17 cellular contexts compared by ENCODE assay signal in the genomic region with DNA sequence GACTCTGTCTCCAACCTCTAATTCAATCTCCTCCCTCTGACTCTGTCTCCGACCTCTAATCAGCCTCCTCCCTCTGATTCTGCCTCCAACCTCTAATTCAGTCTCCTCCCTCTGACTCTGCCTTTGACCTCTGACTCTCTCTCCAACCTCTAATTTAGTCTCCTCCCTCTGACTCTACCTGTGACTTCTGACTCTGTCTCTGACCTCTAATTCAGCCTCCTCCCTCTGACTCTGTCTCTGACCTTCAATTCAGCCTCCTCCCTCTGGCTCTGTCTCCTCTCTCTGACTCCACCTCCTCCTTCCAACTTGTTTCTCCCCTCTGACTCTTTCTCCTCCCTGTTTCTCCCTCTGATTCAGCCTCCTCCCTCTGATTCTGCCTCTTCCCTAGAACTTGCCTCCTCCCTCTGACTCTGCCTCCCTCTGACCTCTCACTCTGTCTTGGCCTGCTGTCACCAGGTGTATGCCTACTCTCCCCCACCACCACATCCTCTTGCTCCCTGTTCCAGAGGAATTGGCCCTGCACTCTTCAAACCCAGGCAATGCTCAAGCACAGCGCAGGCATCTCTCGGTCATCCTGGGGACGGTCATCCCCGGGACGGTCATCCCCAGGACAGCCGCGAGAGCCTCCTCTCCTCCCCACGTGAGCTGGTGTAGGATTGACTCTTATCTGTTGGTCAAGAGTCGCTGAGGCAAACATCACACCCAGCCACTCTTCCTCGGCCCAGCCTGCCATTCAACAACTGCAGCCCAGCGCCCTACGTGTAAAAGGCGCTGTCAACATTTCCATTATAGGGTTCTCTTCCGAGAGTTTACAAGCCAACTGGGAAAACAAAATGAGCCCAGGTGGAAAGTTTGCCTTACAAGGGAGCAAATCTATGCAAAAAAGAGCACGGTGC.
DNase-seq lines count a peak whose midpoint lies in the region; ATAC-seq and TF ChIP-seq lines count a peak whose summit lies in the region.
"Had no signal": no experiment of that assay in that cellular context is flagged by ENCODE, and none has a peak within 500 bp of the region (broad histone marks: within the 10 kb centered on the region; RNA-seq: fewer than 3 reads in every experiment).

No MANE protein-coding gene starts in this region.

- no peak overlapping the region for H3K4me3 ChIP-seq in mucosa of descending colon
- H3K4me3 ChIP-seq: lung, right atrium auricular region had no signal

- H3K4me1 Mint-ChIP-seq in activated T-cell treated with anti-CD3 and anti-CD28 coated beads, Interleukin-2, amount 50 U/mL, for 24 hours (ENCODE audit: low read depth) = peaks cover 22% of the 10 kb centered on the region
- peaks cover 33% of the 10 kb centered on the region for H3K4me1 Mint-ChIP-seq in WTC11
- H3K4me1 Mint-ChIP-seq: immature natural killer cell, neural crest cell had no signal

- DNase-seq in activated T-cell treated with anti-CD3 and anti-CD28 coated beads, Interleukin-2, amount 50 U/mL, for 24 hours = no peak
- no peak for DNase-seq in activated T-cell treated with anti-CD3 and anti-CD28 coated beads, Interleukin-2, amount 50 U/mL, for 1 hour
- DNase-seq in HEK293T (ENCODE audit: extremely low spot score) (no peak), WTC11 (ENCODE audit: low spot score) (no peak), mucosa of descending colon (peak in 2 of 3 donors; percentile 14 to 44), SIG-M5 treated with dmso at 0.1 percent for 504 hours (lab: John Stamatoyannopoulos, UW; ENCODE audit: unreplicated experiment) (no peak)
- DNase-seq: activated CD4-positive, alpha-beta T cell treated with anti-CD3 and anti-CD28 coated beads for 48 hours; DMS79 treated with DMSO at 0.1 percent for 48 hours; immature natural killer cell; NCI-H1694 treated with DMSO at 0.1 percent for 48 hours; NK-92 treated with Interleukin-12 subunit alpha and Interleukin-12 subunit beta, amount 100 ng/mL, for 24 hours; substantia nigra had no signal

- POLR2A ChIA-PET in HEK293T (lab: Yijun Ruan, JAX) = interaction anchor here (1.2 kb wide), 1 partner anchor 57 kb away, joined by 4 read pairs; no protein-coding TSS in a partner anchor
- POLR2A ChIA-PET in WTC11 (lab: Charles Lee) = interaction anchor here (1.1 kb wide), 1 partner anchor 252 kb away, joined by 3 read pairs; no protein-coding TSS in a partner anchor

- ATAC-seq in WTC11 = no peak; the same call in 1 of the 2 replicates
- ATAC-seq in mucosa of descending colon = peak; percentile 67
- no peak for ATAC-seq in HG02759 (IDR thresholded peaks at IDR 0.05; ENCODE audit: unreplicated experiment)
- no peak for ATAC-seq in HG02571 (IDR thresholded peaks at IDR 0.05; ENCODE audit: unreplicated experiment)

- H3K36me3 Mint-ChIP-seq in activated T-cell treated with anti-CD3 and anti-CD28 coated beads, Interleukin-2, amount 50 U/mL, for 24 hours (ENCODE audit: low read depth) = no peaks in the 10 kb centered on the region
- H3K36me3 Mint-ChIP-seq in WTC11 = no peaks in the 10 kb centered on the region
- H3K36me3 Mint-ChIP-seq: immature natural killer cell had no signal

- peaks cover 56% of the 10 kb centered on the region for H3K27me3 Mint-ChIP-seq in activated T-cell treated with anti-CD3 and anti-CD28 coated beads, Interleukin-2, amount 50 U/mL, for 24 hours
- H3K27me3 Mint-ChIP-seq in WTC11 (ENCODE audit: low read depth) = no peaks in the 10 kb centered on the region; the same call in 1 of the 2 replicates

- intact Hi-C loops in mucosa of descending colon (cut with DNase I, micrococcal nuclease) = no loop called here

- no peak for TF ChIP-seq CTCF in WTC11 (IDR thresholded peaks at IDR 0.05)
- TF ChIP-seq CTCF in mucosa of descending colon (IDR thresholded peaks at IDR 0.05) = no peak

- peaks cover 3% of the 10 kb centered on the region for H3K4me1 ChIP-seq in mucosa of descending colon (ENCODE audit: low read depth)
- H3K4me1 ChIP-seq: right atrium auricular region had no signal

- peak overlapping the region; percentile 64 for H3K27ac Mint-ChIP-seq in activated T-cell treated with anti-CD3 and anti-CD28 coated beads, Interleukin-2, amount 50 U/mL, for 24 hours
- H3K27ac Mint-ChIP-seq in WTC11 = peak overlapping the region; percentile 46

- no peaks in the 10 kb centered on the region for H3K36me3 ChIP-seq in mucosa of descending colon (ENCODE audit: low read depth)
- H3K36me3 ChIP-seq: right atrium auricular region had no signal

- no peaks in the 10 kb centered on the region for H3K9me3 ChIP-seq in mucosa of descending colon
- H3K9me3 ChIP-seq: right atrium auricular region had no signal

- H3K4me3 Mint-ChIP-seq in activated T-cell treated with anti-CD3 and anti-CD28 coated beads, Interleukin-2, amount 50 U/mL, for 24 hours = peak overlapping the region; percentile 11
- H3K4me3 Mint-ChIP-seq in WTC11 = no peak overlapping the region
- H3K4me3 Mint-ChIP-seq: neural crest cell had no signal

- CTCF ChIA-PET in HEK293T (lab: Yijun Ruan, JAX) = no interaction called here
- CTCF ChIA-PET in WTC11 (lab: Charles Lee) = interaction anchor here (2.9 to 5.3 kb wide), 2 partner anchors 11 to 256 kb away, joined by 13 to 21 read pairs; no protein-coding TSS in a partner anchor

- H3K9me3 Mint-ChIP-seq in activated T-cell treated with anti-CD3 and anti-CD28 coated beads, Interleukin-2, amount 50 U/mL, for 24 hours = no peaks in the 10 kb centered on the region
- H3K9me3 Mint-ChIP-seq in WTC11 = no peaks in the 10 kb centered on the region
- H3K9me3 Mint-ChIP-seq: immature natural killer cell had no signal

TF ChIP-seq in HEK293T, 16 proteins besides CTCF, POLR2A, EP300 and RAD21:
- TF ChIP-seq L3MBTL2 (conservative IDR thresholded peaks at IDR 0.05) = no peak
- TF ChIP-seq NFRKB (IDR thresholded peaks at IDR 0.05) = no peak
- TF ChIP-seq FOXK2 (IDR thresholded peaks at IDR 0.05) = no peak
- no peak for TF ChIP-seq ZNF384 (IDR thresholded peaks at IDR 0.05)
- no peak for TF ChIP-seq SUZ12 (IDR thresholded peaks at IDR 0.05)
- TF ChIP-seq, protein P1, sequence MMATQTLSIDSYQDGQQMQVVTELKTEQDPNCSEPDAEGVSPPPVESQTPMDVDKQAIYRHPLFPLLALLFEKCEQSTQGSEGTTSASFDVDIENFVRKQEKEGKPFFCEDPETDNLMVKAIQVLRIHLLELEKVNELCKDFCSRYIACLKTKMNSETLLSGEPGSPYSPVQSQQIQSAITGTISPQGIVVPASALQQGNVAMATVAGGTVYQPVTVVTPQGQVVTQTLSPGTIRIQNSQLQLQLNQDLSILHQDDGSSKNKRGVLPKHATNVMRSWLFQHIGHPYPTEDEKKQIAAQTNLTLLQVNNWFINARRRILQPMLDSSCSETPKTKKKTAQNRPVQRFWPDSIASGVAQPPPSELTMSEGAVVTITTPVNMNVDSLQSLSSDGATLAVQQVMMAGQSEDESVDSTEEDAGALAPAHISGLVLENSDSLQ (IDR thresholded peaks at IDR 0.05) = peak; percentile 74
- no peak for TF ChIP-seq FOXM1 (IDR thresholded peaks at IDR 0.05; ENCODE audit: borderline replicate concordance)
TF ChIP-seq in HEK293T: peak in this region for 1.

TF ChIP-seq in WTC11, 78 proteins besides CTCF, POLR2A, EP300 and RAD21:
- TF ChIP-seq ZNF263 (CRISPR knock-in tag; IDR thresholded peaks at IDR 0.05; ENCODE audit: low read depth) = peak; percentile 77; the same call in 1 of the 2 replicates
- no peak for TF ChIP-seq EMX1 (CRISPR knock-in tag; IDR thresholded peaks at IDR 0.05)
- TF ChIP-seq FOXK1 (CRISPR knock-in tag; IDR thresholded peaks at IDR 0.05) = no peak
- no peak for TF ChIP-seq SMAD4 (CRISPR knock-in tag; IDR thresholded peaks at IDR 0.05)
TF ChIP-seq in WTC11: peak in this region for 1.

Comparison
In these comparisons a context has a peak if more than half of its experiments do, and no peak if none do; other contexts are left out.
1. DNase-seq: peak in mucosa of descending colon (2 of 3); none in activated T-cell treated with anti-CD3 and anti-CD28 coated beads, Interleukin-2, amount 50 U/mL, for 24 hours (single experiment), activated T-cell treated with anti-CD3 and anti-CD28 coated beads, Interleukin-2, amount 50 U/mL, for 1 hour (single experiment), HEK293T (single experiment), WTC11 (single experiment) and SIG-M5 treated with dmso at 0.1 percent for 504 hours (single experiment).